Comparison of ENCODE assay signal across 8 cellular contexts in the genomic region with DNA sequence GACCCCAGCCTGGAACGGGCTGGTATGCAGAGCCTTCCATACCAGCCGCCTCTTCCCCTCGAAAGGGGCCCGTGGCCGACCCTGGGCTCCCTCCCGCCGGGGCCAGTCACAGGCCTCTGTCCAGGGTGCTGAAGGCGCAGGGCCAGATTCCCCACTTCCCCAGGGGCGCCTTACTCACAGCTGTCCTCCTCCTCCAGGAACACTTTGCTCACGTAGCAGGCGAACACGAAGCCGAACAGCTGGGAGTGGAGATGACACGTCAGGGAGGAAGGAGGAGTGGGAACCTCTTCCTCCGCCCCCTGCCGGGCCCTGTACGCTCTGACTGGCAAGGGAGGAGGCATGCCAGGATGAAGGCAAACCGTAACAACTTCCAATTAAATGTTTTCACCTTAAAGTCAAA.
A peak's percentile ranks its signal among the peaks of the same experiment; 100 is the strongest.
DNase-seq lines count a peak whose midpoint lies in the region; ATAC-seq and TF ChIP-seq lines count a peak whose summit lies in the region.

No MANE protein-coding gene starts in this region.

- no peak for ATAC-seq in GM19328 (IDR thresholded peaks at IDR 0.05; ENCODE audit: unreplicated experiment)

- DNase-seq in DMS53 (lab: John Stamatoyannopoulos, UW) (peak; percentile 93), LNCaP clone FGC (ENCODE audit: low read depth) (peak; percentile 40), T1000 (lab: John Stamatoyannopoulos, UW) (peak; percentile 89), brain pericyte (ENCODE audit: low read depth, low spot score) (peak; percentile 71), iPS-NIHi7 (ENCODE audit: extremely low spot score) (peak; percentile 91), NCI-H446 (lab: John Stamatoyannopoulos, UW) (no peak)
- DNase-seq in stimulated activated CD4-positive, alpha-beta T cell treated with anti-CD3 and anti-CD28 coated beads, Interleukin-12 subunit alpha, Interleukin-12 subunit beta, amount 100 ng/mL, for 4 hours: peak; percentile 54

- no peak overlapping the region for H3K4me3 ChIP-seq in LNCaP clone FGC (ENCODE audit: low read depth, low read length)

- TF ChIP-seq CTCF in LNCaP clone FGC (IDR thresholded peaks at IDR 0.05; ENCODE audit: control insufficient read depth, extremely low read depth, insufficient read depth): peak; percentile 13; the same call in 1 of the 2 replicates

Comparison
In these comparisons a context has a peak if more than half of its experiments do, and no peak if none do; other contexts are left out.
1. DNase-seq: peak in DMS53 (single experiment), LNCaP clone FGC (single experiment), T1000 (single experiment), brain pericyte (single experiment), iPS-NIHi7 (single experiment) and stimulated activated CD4-positive, alpha-beta T cell treated with anti-CD3 and anti-CD28 coated beads, Interleukin-12 subunit alpha, Interleukin-12 subunit beta, amount 100 ng/mL, for 4 hours (single experiment); none in NCI-H446 (0 of 2).